ENCODE assay signal across 27 cellular contexts in genomic region chr4:68430337-68430736, GRCh38. TPM values are rescaled to one million over a fixed set of nuclear protein-coding genes. Genes with fewer than 3 reads are reported as not detected.
DNase-seq lines count a peak whose midpoint lies in the region; ATAC-seq, FAIRE-seq and TF ChIP-seq lines count a peak whose summit lies in the region.
"Had no signal": no experiment of that assay in that cellular context is flagged by ENCODE, and none has a peak within 500 bp of the region (broad histone marks: within the 10 kb centered on the region; RNA-seq: fewer than 3 reads in every experiment).

No MANE protein-coding gene starts in this region.

- no peak overlapping the region for H2BK15ac ChIP-seq in mesendoderm (replicated peaks; ENCODE audit: low read depth)

- H2AK5ac ChIP-seq in mesendoderm (ENCODE audit: low read length) = no peak overlapping the region

- DNase-seq in GM23338 (ENCODE audit: low spot score) (no peak), bronchial epithelial cell (ENCODE audit: low read depth) (peak; percentile 27), mesendoderm (no peak), NCI-H345 (lab: John Stamatoyannopoulos, UW) (no peak), Right ventricle myocardium inferior (ENCODE audit: missing footprints) (no peak), heart left ventricle (no peak), right atrium auricular region (ENCODE audit: low spot score) (no peak)
- DNase-seq: Caco-2; CD4-positive, CD25-positive, alpha-beta regulatory T cell; CD8-positive, alpha-beta T cell; DMS 273 treated with DMSO at 0.1 percent for 48 hours; DMS79; EL; GDM1; GM23248; HFFc6 had no signal

- peaks cover 3% of the 10 kb centered on the region; the same call in 1 of the 2 replicates for H3K9me2 ChIP-seq in GM23338 (ENCODE audit: insufficient read depth)

- H3K27ac ChIP-seq in GM23338 (ENCODE audit: low read depth) (no peak overlapping the region), mesendoderm (ENCODE audit: low read depth, low read length) (no peak overlapping the region), heart left ventricle (no peak overlapping the region), right atrium auricular region (no peak overlapping the region)
- H3K27ac ChIP-seq: 22Rv1, BLaER1, C4-2B, GM23248 had no signal

- no peak overlapping the region for H2BK120ac ChIP-seq in mesendoderm (ENCODE audit: low read depth, low read length)

- H3K9me3 ChIP-seq in heart left ventricle = no peaks in the 10 kb centered on the region
- H3K9me3 ChIP-seq in right atrium auricular region = no peaks in the 10 kb centered on the region
- H3K9me3 ChIP-seq: BLaER1, Caco-2, HAP-1 had no signal

- H3K27me3 Mint-ChIP-seq in GM23338 (ENCODE audit: insufficient read depth, low read depth, poor library complexity) = peaks cover 3% of the 10 kb centered on the region
- H3K27me3 Mint-ChIP-seq: CD4-positive, CD25-positive, alpha-beta regulatory T cell had no signal

- H2AFZ ChIP-seq in GM23338 = peak overlapping the region; percentile 25; the same call in 1 of the 2 replicates
- H2AFZ ChIP-seq: GM23248 had no signal

- ATAC-seq in GM23338 (no peak), esophagus mucosa (peak; percentile 53), Right ventricle myocardium inferior (no peak), heart left ventricle (no peak)
- ATAC-seq: CD8-positive, alpha-beta T cell; GM12878 had no signal

- no peak overlapping the region for H3K4me3 ChIP-seq in GM23338
- H3K4me3 ChIP-seq in bronchial epithelial cell (ENCODE audit: low read depth, low read length) = no peak overlapping the region
- no peak overlapping the region for H3K4me3 ChIP-seq in mesendoderm (ENCODE audit: low read length)
- no peak overlapping the region for H3K4me3 ChIP-seq in heart left ventricle
- H3K4me3 ChIP-seq in right atrium auricular region = no peak overlapping the region
- H3K4me3 ChIP-seq: BLaER1, GM12878, GM23248, HAP-1 had no signal

- H3K4me3 Mint-ChIP-seq in GM23338 = no peak overlapping the region
- H3K4me3 Mint-ChIP-seq: B cell; CD4-positive, CD25-positive, alpha-beta regulatory T cell; CD8-positive, alpha-beta T cell; HFFc6 had no signal

- H3K4me1 Mint-ChIP-seq in GM23338 = peaks cover 9% of the 10 kb centered on the region; the same call in 2 of the 3 replicates
- H3K4me1 Mint-ChIP-seq: B cell had no signal

- intact Hi-C loops in Right ventricle myocardium inferior (cut with DNase I) (no loop called here), heart left ventricle (cut with DNase I) (no loop called here)

- WGBS in mesendoderm (ENCODE audit: extremely low coverage, insufficient coverage, low lambda C conversion rate) = no CpG with 5 or more reads among the region's 1 CpG
- WGBS in heart left ventricle, 4 donors = 89 to 100% (median 93%) methylated on average over 1 of the region's 1 CpG

- H3K79me2 ChIP-seq in GM23338 (replicated peaks; ENCODE audit: insufficient read depth) = no peaks in the 10 kb centered on the region
- H3K79me2 ChIP-seq in mesendoderm (ENCODE audit: control insufficient read depth, insufficient read depth, low read length) = no peaks in the 10 kb centered on the region

- H3K9ac ChIP-seq in mesendoderm (ENCODE audit: low read length) = no peak overlapping the region
- H3K9ac ChIP-seq: BLaER1, GM23248 had no signal

- peaks cover 10% of the 10 kb centered on the region; the same call in 2 of the 3 replicates for H3K36me3 Mint-ChIP-seq in GM23338 (ENCODE audit: low read depth)
- H3K36me3 Mint-ChIP-seq: CD4-positive, CD25-positive, alpha-beta regulatory T cell; CD8-positive, alpha-beta T cell had no signal

- H2BK5ac ChIP-seq in mesendoderm (ENCODE audit: low read length) = no peak overlapping the region

- peaks cover 6% of the 10 kb centered on the region; the same call in 1 of the 2 replicates for H3K36me3 ChIP-seq in GM23338 (ENCODE audit: insufficient read depth)
- no peaks in the 10 kb centered on the region for H3K36me3 ChIP-seq in bronchial epithelial cell (ENCODE audit: control insufficient read depth, insufficient read depth, low read length)
- H3K36me3 ChIP-seq in mesendoderm (ENCODE audit: control insufficient read depth, insufficient read depth, low read length) = peaks cover 1% of the 10 kb centered on the region
- no peaks in the 10 kb centered on the region for H3K36me3 ChIP-seq in heart left ventricle
- no peaks in the 10 kb centered on the region for H3K36me3 ChIP-seq in right atrium auricular region
- H3K36me3 ChIP-seq: BLaER1, HAP-1 had no signal

- H3K4me1 ChIP-seq in GM23338 (ENCODE audit: insufficient read depth) (peaks cover 12% of the 10 kb centered on the region; the same call in 1 of the 2 replicates), mesendoderm (ENCODE audit: control insufficient read depth, low read depth, low read length) (peaks cover 2% of the 10 kb centered on the region), heart left ventricle (no peaks in the 10 kb centered on the region), right atrium auricular region (no peaks in the 10 kb centered on the region)
- H3K4me1 ChIP-seq: BLaER1, Caco-2, HAP-1 had no signal

- TF ChIP-seq POLR2A in heart left ventricle (IDR thresholded peaks at IDR 0.05) = no peak

- H3K27me3 ChIP-seq in GM23338 (ENCODE audit: insufficient read depth) = no peaks in the 10 kb centered on the region
- no peaks in the 10 kb centered on the region for H3K27me3 ChIP-seq in bronchial epithelial cell (ENCODE audit: control insufficient read depth, insufficient read depth, low read length)
- H3K27me3 ChIP-seq in mesendoderm (ENCODE audit: insufficient read depth, low read length, poor library complexity) = no peaks in the 10 kb centered on the region
- no peaks in the 10 kb centered on the region for H3K27me3 ChIP-seq in heart left ventricle
- H3K27me3 ChIP-seq in right atrium auricular region = no peaks in the 10 kb centered on the region
- H3K27me3 ChIP-seq: BLaER1 had no signal

- no peak overlapping the region for H3K27ac Mint-ChIP-seq in GM23338
- H3K27ac Mint-ChIP-seq: B cell; CD8-positive, alpha-beta T cell; HFFc6 had no signal

- H4K20me1 ChIP-seq in GM23338 (replicated peaks; ENCODE audit: insufficient read depth) = no peaks in the 10 kb centered on the region
- H4K20me1 ChIP-seq: BLaER1 had no signal

- no peak overlapping the region for H3K4me2 ChIP-seq in GM23338
- H3K4me2 ChIP-seq in mesendoderm (ENCODE audit: low read length) = no peak overlapping the region
- H3K4me2 ChIP-seq: BLaER1 had no signal

- H3K4ac ChIP-seq in mesendoderm (ENCODE audit: low read depth, low read length) = no peak overlapping the region

- H4K5ac ChIP-seq in mesendoderm (ENCODE audit: low read length) = no peak overlapping the region

- H4K8ac ChIP-seq in mesendoderm (ENCODE audit: low read depth, low read length) = no peak overlapping the region

- H3K79me1 ChIP-seq in mesendoderm (ENCODE audit: low read length) = no peaks in the 10 kb centered on the region

- peak overlapping the region; percentile 18 for H3K18ac ChIP-seq in mesendoderm (ENCODE audit: low read length)

- H3K9me3 Mint-ChIP-seq in GM23338 = peaks cover 14% of the 10 kb centered on the region
- H3K9me3 Mint-ChIP-seq: HFFc6 had no signal

- no peak for FAIRE-seq in bronchial epithelial cell (lab: Jason Lieb, UNC)
- FAIRE-seq: A204.1, GM12878, GM19239, H54 had no signal

- no peaks in the 10 kb centered on the region for H3F3A ChIP-seq in GM23338 (replicated peaks; ENCODE audit: low read depth)

- TF ChIP-seq CTCF in GM23338 (conservative IDR thresholded peaks at IDR 0.05; ENCODE audit: low read depth in 2 of 2) (no peak), bronchial epithelial cell (IDR thresholded peaks at IDR 0.05; ENCODE audit: insufficient read depth, low read length, severe bottlenecking) (no peak), heart left ventricle (IDR thresholded peaks at IDR 0.05) (no peak), right atrium auricular region (IDR thresholded peaks at IDR 0.05) (no peak)

- H3K56ac ChIP-seq in mesendoderm (ENCODE audit: low read length) = no peak overlapping the region

- H3K23ac ChIP-seq in mesendoderm (ENCODE audit: low read length) = no peak overlapping the region

TF ChIP-seq in GM23338, 12 proteins besides CTCF, POLR2A, EP300 and RAD21:
- TF ChIP-seq CREB1 (CRISPR knock-in tag; IDR thresholded peaks at IDR 0.05; ENCODE audit: low read depth) (no peak), ZNF331 (CRISPR knock-in tag; IDR thresholded peaks at IDR 0.05; ENCODE audit: low read depth) (no peak), POLR2AphosphoS5 (IDR thresholded peaks at IDR 0.05; ENCODE audit: low read depth) (no peak), ETS1 (IDR thresholded peaks at IDR 0.05) (no peak), STAT1 (IDR thresholded peaks at IDR 0.05; ENCODE audit: unreplicated experiment) (no peak), ZNF114 (CRISPR knock-in tag; IDR thresholded peaks at IDR 0.05) (no peak), EZH2phosphoT487 (IDR thresholded peaks at IDR 0.05; ENCODE audit: unreplicated experiment) (no peak)

RNA-seq across cellular contexts. Expression of gene TMPRSS11E, which starts 16.9 kb away (rescaled TPM):
- total RNA-seq in GM23338 (2014; rRNA removed; shearing (Covaris generic)) = 1.4 TPM in 2 replicates
- 0.43 and 0.44 TPM in 2 replicates for polyA plus RNA-seq in GM23338 (2016; fragmentation: Nextera tagmentation; extraction: Ambion mirVana)
- 9.2 and 45.2 TPM in 2 replicates for total RNA-seq in bronchial epithelial cell
- 120 TPM for total RNA-seq in esophagus mucosa
- 4.8 TPM for polyA plus RNA-seq in mesendoderm (2013, experiment 1 of 2)
- polyA plus RNA-seq in mesendoderm (2013, experiment 2 of 2) = 5.3 TPM
- total RNA-seq in Right ventricle myocardium inferior = not detected
- total RNA-seq in heart left ventricle = not detected
- polyA plus RNA-seq in heart left ventricle = not detected
- total RNA-seq in right atrium auricular region = not detected
- total RNA-seq: B cell; Caco-2; CD4-positive, CD25-positive, alpha-beta regulatory T cell; CD8-positive, alpha-beta T cell; GM12878; GM23248; HFFc6 had no signal
- polyA plus RNA-seq: AG04450, GM12878, GM23248 had no signal
